18 cellular contexts compared by ENCODE assay signal in genomic region chr22:46466255-46466676, GRCh38.
"Had no signal": no experiment of that assay in that cellular context is flagged by ENCODE, and none has a peak within 500 bp of the region (broad histone marks: within the 10 kb centered on the region; RNA-seq: fewer than 3 reads in every experiment).

No MANE protein-coding gene starts in this region.

- H3K36me3 Mint-ChIP-seq: activated naive CD8-positive, alpha-beta T cell had no signal

- ATAC-seq: activated CD4-positive, alpha-beta T cell treated with anti-CD3 and anti-CD28 coated beads for 36 hours; body of pancreas; gastroesophageal sphincter had no signal

- H3K9me3 ChIP-seq: body of pancreas, gastroesophageal sphincter, right lobe of liver, testis, transverse colon had no signal

- H3K27ac ChIP-seq: body of pancreas, gastroesophageal sphincter, hepatocyte, right lobe of liver, testis, transverse colon had no signal

- H3K9me3 Mint-ChIP-seq: nephron had no signal

- DNase-seq: activated CD4-positive, alpha-beta T cell treated with anti-CD3 and anti-CD28 coated beads for 36 hours; activated CD4-positive, CD25-positive, alpha-beta regulatory T cell; activated effector memory CD4-positive, alpha-beta T cell treated with Interleukin-2 at 50 U/mL for 16 hours; activated naive CD4-positive, alpha-beta T cell treated with Interleukin-2 at 50 U/mL for 16 hours; cortex of kidney; right lobe of liver; stimulated activated CD4-positive, alpha-beta T cell treated with anti-CD3 and anti-CD28 coated beads, Interleukin-2, amount 100 ng/mL, for 48 hours; stimulated activated naive CD4-positive, alpha-beta T cell treated with Interleukin-2 at 50 U/mL for 16 hours; T-helper 1 cell; testis; transverse colon had no signal

- H3K27me3 ChIP-seq: body of pancreas, hepatocyte, right lobe of liver, testis, transverse colon had no signal

- H3K4me3 Mint-ChIP-seq: activated CD4-positive, alpha-beta T cell treated with anti-CD3 and anti-CD28 coated beads for 36 hours; activated naive CD8-positive, alpha-beta T cell; nephron; T-helper 2 cell treated with Interferon-gamma antibody and Interleukin-4, amounts not matched to agents 5 μg/mL and 100 μg/mL, for 36 hours had no signal

- H3K27ac Mint-ChIP-seq: activated CD4-positive, alpha-beta T cell treated with anti-CD3 and anti-CD28 coated beads for 36 hours; activated naive CD8-positive, alpha-beta T cell; T-helper 2 cell treated with Interferon-gamma antibody and Interleukin-4, amounts not matched to agents 5 μg/mL and 100 μg/mL, for 36 hours had no signal

- H3K36me3 ChIP-seq: gastroesophageal sphincter, right lobe of liver, transverse colon had no signal

- H3K4me3 ChIP-seq: body of pancreas, gastroesophageal sphincter, hepatocyte, lung, right lobe of liver, testis, transverse colon had no signal

- H3K4me1 ChIP-seq: body of pancreas, gastroesophageal sphincter, right lobe of liver, testis, transverse colon had no signal
